13 cellular contexts compared by ENCODE assay signal in the genomic region with DNA sequence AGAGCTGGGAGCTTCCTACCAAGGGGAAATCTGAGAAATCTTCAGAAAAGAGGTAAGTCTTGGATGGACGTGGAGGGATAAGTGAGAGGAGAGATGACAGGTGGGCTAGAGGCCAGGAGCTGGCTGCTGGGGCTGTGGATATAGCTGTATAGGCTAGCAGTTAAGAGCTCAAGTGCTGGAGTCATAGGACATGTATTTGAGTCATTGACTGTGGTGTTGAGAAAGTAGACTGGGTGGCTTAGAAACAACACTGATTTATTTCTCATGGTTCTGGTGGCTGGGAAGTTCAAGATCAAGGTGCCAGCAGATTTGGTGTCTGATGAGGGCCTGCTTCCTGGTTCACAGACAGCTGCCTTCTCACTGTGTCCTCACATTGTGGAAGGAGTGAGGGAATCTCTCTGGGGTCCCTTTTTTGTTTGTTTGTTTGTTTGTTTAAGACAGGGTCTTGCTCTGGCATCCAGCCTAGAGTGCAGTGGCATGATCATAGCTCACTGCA.
"Had no signal": no experiment of that assay in that cellular context is flagged by ENCODE, and none has a peak within 500 bp of the region (broad histone marks: within the 10 kb centered on the region; RNA-seq: fewer than 3 reads in every experiment).

No MANE protein-coding gene starts in this region.

- H3K4me3 Mint-ChIP-seq: activated CD4-positive, alpha-beta T cell treated with anti-CD3 and anti-CD28 coated beads, Interleukin-2, amount 10 ng/mL, durations not matched to agents 24 days and 14 days; activated naive CD4-positive, alpha-beta T cell treated with anti-CD3 and anti-CD28 coated beads for 36 hours; activated T-helper 1 cell treated with anti-CD3 and anti-CD28 coated beads, Interleukin-12 subunit alpha, Interleukin-12 subunit beta, Interleukin-2, Interleukin-4 antibody, amounts not matched to agents 30 ng/mL and 10 ng/mL and 1 ng/mL, durations not matched to agents 14 hours and 24 hours and 36 hours; nephron progenitor cell; stimulated activated naive CD8-positive, alpha-beta T cell treated with anti-CD3 and anti-CD28 coated beads, Interleukin-15, Interleukin-2, amounts not matched to agents 100 ng/mL and 50 ng/mL, for 24 hours had no signal

- H3K27ac ChIP-seq: esophagus squamous epithelium, gastroesophageal sphincter, left ventricle myocardium inferior, sigmoid colon, upper lobe of left lung, VCaP had no signal

- H3K27me3 ChIP-seq: esophagus squamous epithelium, gastroesophageal sphincter, upper lobe of left lung had no signal

- ATAC-seq: gastroesophageal sphincter had no signal

- DNase-seq: activated CD4-positive, alpha-beta T cell treated with anti-CD3 and anti-CD28 coated beads, Interleukin-2, amount 10 ng/mL, durations not matched to agents 24 days and 14 days; activated naive CD4-positive, alpha-beta T cell treated with anti-CD3 and anti-CD28 coated beads for 36 hours; esophagus squamous epithelium; kidney; left ventricle myocardium inferior; nephron progenitor cell; sigmoid colon; stimulated activated CD4-positive, alpha-beta T cell treated with anti-CD3 and anti-CD28 coated beads, Interleukin-12 subunit alpha, Interleukin-12 subunit beta, amount 100 ng/mL, for 4 hours; upper lobe of left lung had no signal

- H3K27ac Mint-ChIP-seq: activated CD4-positive, alpha-beta T cell treated with anti-CD3 and anti-CD28 coated beads, Interleukin-2, amount 10 ng/mL, durations not matched to agents 24 days and 14 days; activated naive CD4-positive, alpha-beta T cell treated with anti-CD3 and anti-CD28 coated beads for 36 hours; activated T-helper 1 cell treated with anti-CD3 and anti-CD28 coated beads, Interleukin-12 subunit alpha, Interleukin-12 subunit beta, Interleukin-2, Interleukin-4 antibody, amounts not matched to agents 30 ng/mL and 10 ng/mL and 1 ng/mL, durations not matched to agents 14 hours and 24 hours and 36 hours; nephron progenitor cell; stimulated activated naive CD8-positive, alpha-beta T cell treated with anti-CD3 and anti-CD28 coated beads, Interleukin-15, Interleukin-2, amounts not matched to agents 100 ng/mL and 50 ng/mL, for 24 hours had no signal

- H3K4me1 ChIP-seq: gastroesophageal sphincter, sigmoid colon, upper lobe of left lung had no signal

- H3K36me3 ChIP-seq: esophagus squamous epithelium, gastroesophageal sphincter, left ventricle myocardium inferior, sigmoid colon, upper lobe of left lung had no signal

- H3K4me3 ChIP-seq: esophagus squamous epithelium, gastroesophageal sphincter, left ventricle myocardium inferior, sigmoid colon, upper lobe of left lung had no signal

- H3K27me3 Mint-ChIP-seq: activated CD4-positive, alpha-beta T cell treated with anti-CD3 and anti-CD28 coated beads, Interleukin-2, amount 10 ng/mL, durations not matched to agents 24 days and 14 days; stimulated activated naive CD8-positive, alpha-beta T cell treated with anti-CD3 and anti-CD28 coated beads, Interleukin-15, Interleukin-2, amounts not matched to agents 100 ng/mL and 50 ng/mL, for 24 hours had no signal
